1 cellular context compared by ENCODE assay signal in genomic region chr6:110876170-110876773, GRCh38.
TF ChIP-seq lines count a peak whose summit lies in the region.

No MANE protein-coding gene starts in this region.

TF ChIP-seq in HEK293, 187 proteins besides CTCF, POLR2A, EP300 and RAD21 (continued from another document and continues in another):
- TF ChIP-seq PATZ1 (tag by site-specific recombination; IDR thresholded peaks at IDR 0.05) (no peak; the same call in none of the 2 replicates), ZNF585B (tag by site-specific recombination; IDR thresholded peaks at IDR 0.05) (no peak), ZNF580 (tag by site-specific recombination; IDR thresholded peaks at IDR 0.05) (no peak), ZNF391 (tag by site-specific recombination; IDR thresholded peaks at IDR 0.05; ENCODE audit: borderline replicate concordance, low read depth) (peak; percentile 57; the same call in 1 of the 2 replicates), ZNF423 (tag by site-specific recombination; IDR thresholded peaks at IDR 0.05) (no peak), ZBTB1 (tag by site-specific recombination; IDR thresholded peaks at IDR 0.05) (no peak), ZNF416 (tag by site-specific recombination; IDR thresholded peaks at IDR 0.05) (no peak), ZNF704 (tag by site-specific recombination; IDR thresholded peaks at IDR 0.05) (no peak), ZNF146 (tag by site-specific recombination; IDR thresholded peaks at IDR 0.05) (no peak), ZNF341 (tag by site-specific recombination; IDR thresholded peaks at IDR 0.05; ENCODE audit: low read depth) (peak; percentile 95), MYNN (tag by site-specific recombination; IDR thresholded peaks at IDR 0.05; ENCODE audit: borderline replicate concordance) (peak; percentile 10; the same call in 1 of the 2 replicates), PRDM10 (tag by site-specific recombination; IDR thresholded peaks at IDR 0.05) (peak; percentile 55; the same call in 1 of the 2 replicates), ZNF670 (tag by site-specific recombination; IDR thresholded peaks at IDR 0.05; ENCODE audit: low read depth) (no peak), ZFP37 (tag by site-specific recombination; IDR thresholded peaks at IDR 0.05) (peak; percentile 82; the same call in 1 of the 2 replicates), ZNF624 (tag by site-specific recombination; IDR thresholded peaks at IDR 0.05) (no peak), ZNF513 (tag by site-specific recombination; IDR thresholded peaks at IDR 0.05) (no peak), KLF17 (tag by site-specific recombination; IDR thresholded peaks at IDR 0.05) (no peak; the same call in 1 of the 2 replicates), ZNF274 (IDR thresholded peaks at IDR 0.05; ENCODE audit: low read length) (no peak), ZNF274 (tag by site-specific recombination; IDR thresholded peaks at IDR 0.05; ENCODE audit: borderline replicate concordance) (no peak), ZNF791 (tag by site-specific recombination; IDR thresholded peaks at IDR 0.05) (no peak), ZNF600 (tag by site-specific recombination; IDR thresholded peaks at IDR 0.05) (0 out of 2 replicates have a peak, but pooled peaks have one; percentile 40), FEZF1 (tag by site-specific recombination; IDR thresholded peaks at IDR 0.05) (peak; percentile 72), PRDM1 (tag by site-specific recombination; IDR thresholded peaks at IDR 0.05) (peak; percentile 41; the same call in 1 of the 2 replicates), MEIS1 (CRISPR knock-in tag; IDR thresholded peaks at IDR 0.05; ENCODE audit: borderline replicate concordance) (no peak; the same call in 1 of the 2 replicates), INSM2 (tag by site-specific recombination; IDR thresholded peaks at IDR 0.05) (no peak; the same call in 1 of the 2 replicates), ZSCAN18 (tag by site-specific recombination; IDR thresholded peaks at IDR 0.05) (no peak), ZBTB11 (tag by site-specific recombination; conservative IDR thresholded peaks at IDR 0.05; ENCODE audit: low read depth) (peak; percentile 43; the same call in 1 of the 2 replicates), ZNF561 (tag by site-specific recombination; IDR thresholded peaks at IDR 0.05; ENCODE audit: borderline replicate concordance) (no peak; the same call in 1 of the 2 replicates), KLF10 (tag by site-specific recombination; IDR thresholded peaks at IDR 0.05) (no peak; the same call in 1 of the 2 replicates), ZNF157 (tag by site-specific recombination; IDR thresholded peaks at IDR 0.05) (no peak), GLIS2 (tag by site-specific recombination; IDR thresholded peaks at IDR 0.05) (0 out of 2 replicates have a peak, but pooled peaks have one; percentile 1), PRDM4 (tag by site-specific recombination; IDR thresholded peaks at IDR 0.05) (no peak), ZNF707 (tag by site-specific recombination; IDR thresholded peaks at IDR 0.05) (no peak), ZNF548 (tag by site-specific recombination; IDR thresholded peaks at IDR 0.05) (no peak)
